Comparison of ENCODE assay signal across 8 cellular contexts in the genomic region with DNA sequence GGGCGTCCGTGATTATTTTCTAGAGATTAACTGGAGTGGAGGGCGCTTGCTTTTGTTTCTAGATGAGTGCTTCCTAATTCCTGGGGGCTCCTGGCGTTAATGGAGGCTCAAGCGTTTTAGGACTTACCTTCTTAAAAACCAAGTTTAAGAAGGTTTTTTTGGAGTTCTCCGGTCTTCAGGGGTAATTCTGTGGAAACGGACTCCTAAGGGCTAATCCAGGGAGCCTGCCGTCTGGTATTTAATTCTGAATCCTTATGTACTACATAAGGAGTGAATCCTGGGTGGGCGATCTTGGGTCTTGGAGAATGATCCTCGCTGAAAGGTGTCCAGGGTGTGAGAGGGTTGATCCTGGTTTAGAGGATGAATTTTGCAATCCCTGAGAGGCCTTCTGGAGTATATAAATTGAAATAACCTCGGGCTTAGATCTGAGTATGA. TPM values are rescaled to one million over a fixed set of nuclear protein-coding genes. Genes with fewer than 3 reads are reported as not detected.
DNase-seq lines count a peak whose midpoint lies in the region; ATAC-seq and TF ChIP-seq lines count a peak whose summit lies in the region.

No MANE protein-coding gene starts in this region.

- peak overlapping the region; percentile 80 to 98 (median 90) for H3K4me3 ChIP-seq in heart left ventricle
- peak overlapping the region; percentile 57 to 73 (median 66) for H3K4me3 ChIP-seq in breast epithelium
- peak overlapping the region; percentile 52 to 83 for H3K4me3 ChIP-seq in vagina

- H3K9me3 Mint-ChIP-seq in mesothelial cell of epicardium = no peaks in the 10 kb centered on the region

- no peak for TF ChIP-seq CTCF in heart left ventricle (IDR thresholded peaks at IDR 0.05)
- TF ChIP-seq CTCF in breast epithelium (IDR thresholded peaks at IDR 0.05) = no peak
- TF ChIP-seq CTCF in mesothelial cell of epicardium (IDR thresholded peaks at IDR 0.05; ENCODE audit: unreplicated experiment) = no peak
- TF ChIP-seq CTCF in vagina (IDR thresholded peaks at IDR 0.05) = no peak

- 0% methylated on average over 11 of the region's 11 CpGs for WGBS in heart left ventricle, 4 donors

- H3K4me1 Mint-ChIP-seq in mesothelial cell of epicardium = peaks cover 26% of the 10 kb centered on the region

- intact Hi-C loops in heart left ventricle (cut with DNase I) = loop anchor here in 4 of 10 donors (1.0 to 5.0 kb wide), 6 partner anchors 9 to 381 kb away; a partner anchor contains a TSS
- intact Hi-C loops in Right ventricle myocardium inferior (cut with DNase I) = loop anchor here (1.0 to 10.0 kb wide), 2 partner anchors 9 to 378 kb away; a partner anchor contains a TSS
- intact Hi-C loops in breast epithelium (cut with DNase I; ENCODE audit: low total_unique reads) = loop anchor here (10.0 kb wide), 1 partner anchor 168 kb away; a partner anchor contains a TSS
- intact Hi-C loops in vagina (cut with DNase I) = loop anchor here (10.0 kb wide), 1 partner anchor 168 kb away; a partner anchor contains a TSS
- intact Hi-C loops in posterior cingulate gyrus (cut with DNase I) = loop anchor here (1.0 to 10.0 kb wide), 3 partner anchors 9 to 378 kb away; a partner anchor contains a TSS

- peaks cover 18% of the 10 kb centered on the region for H3K36me3 Mint-ChIP-seq in mesothelial cell of epicardium

- H3K9me3 ChIP-seq in heart left ventricle (no peaks in the 10 kb centered on the region), breast epithelium (no peaks in the 10 kb centered on the region), vagina (no peaks in the 10 kb centered on the region)

- DNase-seq in heart left ventricle (no peak), Right ventricle myocardium inferior (ENCODE audit: missing footprints) (no peak), breast epithelium (ENCODE audit: low spot score in 2 of 2) (no peak), mesothelial cell of epicardium (ENCODE audit: low spot score in 2 of 2, unreplicated experiment in 2 of 2) (no peak), vagina (ENCODE audit: extremely low spot score in 2 of 2) (no peak), dedifferentiated amniotic fluid mesenchymal stem cell (ENCODE audit: extremely low spot score) (no peak), posterior cingulate gyrus (no peak), amygdala (lab: John Stamatoyannopoulos, UW) (no peak)

- H3K4me3 Mint-ChIP-seq in mesothelial cell of epicardium = peak overlapping the region; percentile 97

- ATAC-seq in heart left ventricle = no peak
- ATAC-seq in Right ventricle myocardium inferior = no peak

- peak overlapping the region; percentile 97 for H3K27ac Mint-ChIP-seq in mesothelial cell of epicardium

- peaks cover 5 to 51% (median 48%) of the 10 kb centered on the region in 9 donors for H3K36me3 ChIP-seq in heart left ventricle
- H3K36me3 ChIP-seq in breast epithelium = no peaks in the 10 kb centered on the region
- peaks cover 3 to 45% of the 10 kb centered on the region in 2 donors for H3K36me3 ChIP-seq in vagina

- H3K27me3 ChIP-seq in heart left ventricle = no peaks in the 10 kb centered on the region
- no peaks in the 10 kb centered on the region for H3K27me3 ChIP-seq in breast epithelium
- H3K27me3 ChIP-seq in vagina = no peaks in the 10 kb centered on the region

- TF ChIP-seq POLR2A in heart left ventricle (IDR thresholded peaks at IDR 0.05) (peak in 1 of 2 donors; percentile 2), breast epithelium (IDR thresholded peaks at IDR 0.05) (peak; percentile 3), vagina (IDR thresholded peaks at IDR 0.05) (no peak)

- H3K27ac ChIP-seq in heart left ventricle (peak overlapping the region; percentile 86 to 99 (median 96)), breast epithelium (peak overlapping the region; percentile 95 to 97), vagina (peak overlapping the region; percentile 93)

- H3K4me1 ChIP-seq in heart left ventricle (peaks cover 14 to 57% (median 41%) of the 10 kb centered on the region in 12 donors), breast epithelium (peaks cover 3 to 14% of the 10 kb centered on the region in 2 donors), vagina (peaks cover 45% of the 10 kb centered on the region)

- H3K27me3 Mint-ChIP-seq in mesothelial cell of epicardium (ENCODE audit: low read depth) = no peaks in the 10 kb centered on the region

RNA-seq across cellular contexts. Expression of a gene that starts 0.4 kb away (rescaled TPM):
- total RNA-seq in heart left ventricle = 1,000 to 10,000 TPM in 5 of 9 donors, 100 to 1,000 TPM in 4; 778 to 1,895 (median 1,011) TPM
- 1,000 to 10,000 TPM; 2,258 to 2,723 TPM for polyA plus RNA-seq in heart left ventricle
- 1,100 TPM for total RNA-seq in Right ventricle myocardium inferior
- 1,000 to 10,000 TPM; 5,709 to 7,550 (median 5,876) TPM for total RNA-seq in breast epithelium
- 2,052 to 2,151 TPM (median 2,132 TPM) in 3 replicates for total RNA-seq in mesothelial cell of epicardium
- total RNA-seq in vagina = 4,897 TPM

RNA-seq across cellular contexts. Expression of a gene that starts 9.2 kb away (rescaled TPM):
- total RNA-seq in heart left ventricle (1,000 to 10,000 TPM in 8 of 9 donors, 100 to 1,000 TPM in 1; 876 to 1,739 (median 1,261) TPM), Right ventricle myocardium inferior (1,486 TPM), breast epithelium (1,000 to 10,000 TPM; 3,591 to 5,468 (median 4,346) TPM), mesothelial cell of epicardium (2,869 to 2,959 TPM (median 2,954 TPM) in 3 replicates), vagina (3,900 TPM)
- 1,000 to 10,000 TPM; 1,194 to 2,850 TPM for polyA plus RNA-seq in heart left ventricle

RNA-seq across cellular contexts. Expression of a gene that starts 15.9 kb away (rescaled TPM):
- 100 to 1,000 TPM in 2 of 9 donors, 10 to 100 TPM in 7; 57.3 to 317 (median 69.2) TPM for total RNA-seq in heart left ventricle
- 10 to 100 TPM; 46.7 to 54.6 TPM for polyA plus RNA-seq in heart left ventricle
- total RNA-seq in Right ventricle myocardium inferior = 105 TPM
- total RNA-seq in breast epithelium = 100 to 1,000 TPM; 164 to 389 (median 199) TPM
- total RNA-seq in mesothelial cell of epicardium = 121 to 132 TPM (median 127 TPM) in 3 replicates
- 166 TPM for total RNA-seq in vagina

RNA-seq across cellular contexts. Expression of a gene that starts 22.6 kb away (rescaled TPM):
- total RNA-seq in heart left ventricle (10 to 100 TPM in 1 of 9 donors, 1 to 10 TPM in 8; 1.7 to 13.4 (median 2.4) TPM), Right ventricle myocardium inferior (4.7 TPM), breast epithelium (1 to 10 TPM; 4.3 to 7.0 (median 4.6) TPM), mesothelial cell of epicardium (1.8 to 2.4 TPM (median 2.0 TPM) in 3 replicates), vagina (10.1 TPM)
- polyA plus RNA-seq in heart left ventricle = 1 to 10 TPM; 2.9 to 5.5 TPM

RNA-seq across cellular contexts. Expression of a gene that starts 31.2 kb away (rescaled TPM):
- 10 to 100 TPM in 4 of 9 donors, 1 to 10 TPM in 5; 3.8 to 50.8 (median 9.6) TPM for total RNA-seq in heart left ventricle
- polyA plus RNA-seq in heart left ventricle = 10 to 100 TPM; 16.3 to 16.8 TPM
- 7.4 TPM for total RNA-seq in Right ventricle myocardium inferior
- total RNA-seq in breast epithelium = 10 to 100 TPM; 17.3 to 40.2 (median 34.7) TPM
- total RNA-seq in mesothelial cell of epicardium = 30.3 to 35.1 TPM (median 31.1 TPM) in 3 replicates
- total RNA-seq in vagina = 22.6 TPM
